In the genomic region with DNA sequence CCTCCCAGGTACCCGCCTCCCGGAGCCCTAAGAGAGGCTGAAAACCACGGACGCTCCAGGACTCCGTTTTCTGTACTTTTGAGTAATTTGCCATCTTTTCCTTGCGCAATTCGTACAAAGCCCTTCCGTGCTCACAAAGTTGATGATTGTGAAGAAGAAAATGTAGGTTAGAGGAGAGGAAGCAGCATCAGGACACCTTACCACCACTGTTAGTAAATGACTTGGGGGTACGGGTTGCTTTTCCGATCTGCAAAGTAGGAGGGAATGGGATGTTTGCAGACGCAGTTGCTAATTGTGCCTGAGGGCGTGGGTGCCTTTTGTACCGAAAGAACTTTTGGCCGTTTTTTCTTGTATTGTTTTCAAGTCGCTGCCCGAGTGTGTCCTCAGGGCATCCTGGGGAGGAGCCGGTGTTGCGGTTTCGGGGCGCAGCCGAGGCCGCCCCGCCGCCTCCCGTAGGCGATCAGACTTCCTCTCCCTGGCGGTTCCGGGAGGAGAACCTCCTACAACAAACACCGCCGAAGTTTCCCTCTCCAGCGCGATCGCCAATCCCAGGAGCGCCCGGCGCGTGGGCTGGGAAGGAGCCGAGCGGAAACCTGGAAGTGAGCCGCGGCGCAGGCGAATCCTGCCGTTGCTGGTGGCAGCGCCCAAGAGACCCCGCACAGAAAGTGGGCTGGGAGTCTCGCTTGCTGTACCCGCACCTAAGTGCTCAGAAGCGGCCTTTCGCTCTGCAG, we compare ENCODE assay signal across 3 cellular contexts.
A peak's percentile ranks its signal among the peaks of the same experiment; 100 is the strongest.
TF ChIP-seq lines count a peak whose summit lies in the region.

No MANE protein-coding gene starts in this region.

TF ChIP-seq in A549, 52 proteins besides CTCF, POLR2A, EP300 and RAD21 (continues in another document):
- TF ChIP-seq HOXB5 (CRISPR knock-in tag; IDR thresholded peaks at IDR 0.05) (no peak), ZSCAN20 (CRISPR knock-in tag; IDR thresholded peaks at IDR 0.05) (no peak), RCOR1 (IDR thresholded peaks at IDR 0.05; ENCODE audit: low read depth, low read length) (no peak), KDM1A (IDR thresholded peaks at IDR 0.05; ENCODE audit: low read depth) (no peak), HOXA7 (CRISPR knock-in tag; IDR thresholded peaks at IDR 0.05) (no peak), MAX (IDR thresholded peaks at IDR 0.05) (peak; percentile 20; the same call in 1 of the 2 replicates), MAZ (IDR thresholded peaks at IDR 0.05; ENCODE audit: borderline replicate concordance, low read depth, low read length) (no peak), TFCP2L1 (CRISPR knock-in tag; IDR thresholded peaks at IDR 0.05) (no peak), MAFK (IDR thresholded peaks at IDR 0.05; ENCODE audit: partially characterized antibody) (no peak), HMGXB4 (CRISPR knock-in tag; IDR thresholded peaks at IDR 0.05; ENCODE audit: borderline replicate concordance) (no peak), CBX2 (IDR thresholded peaks at IDR 0.05; ENCODE audit: borderline replicate concordance, low read depth) (no peak), SMC3 (IDR thresholded peaks at IDR 0.05) (no peak), PHF8 (IDR thresholded peaks at IDR 0.05; ENCODE audit: borderline replicate concordance, low read depth) (no peak), RFX5 (IDR thresholded peaks at IDR 0.05) (no peak), ZC3H11A (IDR thresholded peaks at IDR 0.05) (no peak)
- TF ChIP-seq, protein P1, sequence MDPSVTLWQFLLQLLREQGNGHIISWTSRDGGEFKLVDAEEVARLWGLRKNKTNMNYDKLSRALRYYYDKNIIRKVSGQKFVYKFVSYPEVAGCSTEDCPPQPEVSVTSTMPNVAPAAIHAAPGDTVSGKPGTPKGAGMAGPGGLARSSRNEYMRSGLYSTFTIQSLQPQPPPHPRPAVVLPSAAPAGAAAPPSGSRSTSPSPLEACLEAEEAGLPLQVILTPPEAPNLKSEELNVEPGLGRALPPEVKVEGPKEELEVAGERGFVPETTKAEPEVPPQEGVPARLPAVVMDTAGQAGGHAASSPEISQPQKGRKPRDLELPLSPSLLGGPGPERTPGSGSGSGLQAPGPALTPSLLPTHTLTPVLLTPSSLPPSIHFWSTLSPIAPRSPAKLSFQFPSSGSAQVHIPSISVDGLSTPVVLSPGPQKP (IDR thresholded peaks at IDR 0.05; ENCODE audit: low read depth, low read length): no peak
- TF ChIP-seq, protein P2, sequence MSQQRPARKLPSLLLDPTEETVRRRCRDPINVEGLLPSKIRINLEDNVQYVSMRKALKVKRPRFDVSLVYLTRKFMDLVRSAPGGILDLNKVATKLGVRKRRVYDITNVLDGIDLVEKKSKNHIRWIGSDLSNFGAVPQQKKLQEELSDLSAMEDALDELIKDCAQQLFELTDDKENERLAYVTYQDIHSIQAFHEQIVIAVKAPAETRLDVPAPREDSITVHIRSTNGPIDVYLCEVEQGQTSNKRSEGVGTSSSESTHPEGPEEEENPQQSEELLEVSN (IDR thresholded peaks at IDR 0.05; ENCODE audit: borderline replicate concordance, low read depth): 0 out of 2 replicates have a peak, but pooled peaks have one; percentile 45
- TF ChIP-seq, protein P3, sequence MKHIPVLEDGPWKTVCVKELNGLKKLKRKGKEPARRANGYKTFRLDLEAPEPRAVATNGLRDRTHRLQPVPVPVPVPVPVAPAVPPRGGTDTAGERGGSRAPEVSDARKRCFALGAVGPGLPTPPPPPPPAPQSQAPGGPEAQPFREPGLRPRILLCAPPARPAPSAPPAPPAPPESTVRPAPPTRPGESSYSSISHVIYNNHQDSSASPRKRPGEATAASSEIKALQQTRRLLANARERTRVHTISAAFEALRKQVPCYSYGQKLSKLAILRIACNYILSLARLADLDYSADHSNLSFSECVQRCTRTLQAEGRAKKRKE (CRISPR knock-in tag; IDR thresholded peaks at IDR 0.05; ENCODE audit: low read depth): no peak

TF ChIP-seq in SK-N-SH, 30 proteins besides CTCF, POLR2A, EP300 and RAD21:
- TF ChIP-seq ELF1 (IDR thresholded peaks at IDR 0.05) (peak; percentile 36; the same call in 1 of the 2 replicates), RCOR1 (IDR thresholded peaks at IDR 0.05; ENCODE audit: low read length) (no peak), GABPA (IDR thresholded peaks at IDR 0.05; ENCODE audit: low read depth) (no peak), MAX (IDR thresholded peaks at IDR 0.05; ENCODE audit: low read depth) (0 out of 2 replicates have a peak, but pooled peaks have one; percentile 60), SMC3 (IDR thresholded peaks at IDR 0.05; ENCODE audit: low read depth, low read length) (peak; percentile 11; the same call in 1 of the 2 replicates), POLR2AphosphoS5 (IDR thresholded peaks at IDR 0.05; ENCODE audit: low read depth, low read length) (no peak), EZH2phosphoT487 (IDR thresholded peaks at IDR 0.05; ENCODE audit: borderline replicate concordance, low read depth) (no peak), NFIC (IDR thresholded peaks at IDR 0.05; ENCODE audit: borderline replicate concordance) (no peak), ZBTB33 (IDR thresholded peaks at IDR 0.05; ENCODE audit: borderline replicate concordance, low read depth) (no peak), SIN3A (IDR thresholded peaks at IDR 0.05; ENCODE audit: borderline replicate concordance, low read depth, low read length) (no peak), USF1 (IDR thresholded peaks at IDR 0.05; ENCODE audit: borderline replicate concordance, low read depth) (no peak), FOXM1 (IDR thresholded peaks at IDR 0.05; ENCODE audit: low read depth) (no peak), TEAD4 (IDR thresholded peaks at IDR 0.05; ENCODE audit: borderline replicate concordance, insufficient read depth) (no peak), MXI1 (IDR thresholded peaks at IDR 0.05; ENCODE audit: low read depth, low read length) (no peak), MEF2A (IDR thresholded peaks at IDR 0.05; ENCODE audit: borderline replicate concordance, low read depth) (no peak)
- TF ChIP-seq, protein P4, sequence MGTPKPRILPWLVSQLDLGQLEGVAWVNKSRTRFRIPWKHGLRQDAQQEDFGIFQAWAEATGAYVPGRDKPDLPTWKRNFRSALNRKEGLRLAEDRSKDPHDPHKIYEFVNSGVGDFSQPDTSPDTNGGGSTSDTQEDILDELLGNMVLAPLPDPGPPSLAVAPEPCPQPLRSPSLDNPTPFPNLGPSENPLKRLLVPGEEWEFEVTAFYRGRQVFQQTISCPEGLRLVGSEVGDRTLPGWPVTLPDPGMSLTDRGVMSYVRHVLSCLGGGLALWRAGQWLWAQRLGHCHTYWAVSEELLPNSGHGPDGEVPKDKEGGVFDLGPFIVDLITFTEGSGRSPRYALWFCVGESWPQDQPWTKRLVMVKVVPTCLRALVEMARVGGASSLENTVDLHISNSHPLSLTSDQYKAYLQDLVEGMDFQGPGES (IDR thresholded peaks at IDR 0.05; ENCODE audit: low read depth, low read length): no peak

TF ChIP-seq in endothelial cell of umbilical vein, 7 proteins besides CTCF, POLR2A, EP300 and RAD21:
- TF ChIP-seq MYC (IDR thresholded peaks at IDR 0.05; ENCODE audit: low read depth, low read length): no peak
- TF ChIP-seq FOS (IDR thresholded peaks at IDR 0.05; ENCODE audit: borderline replicate concordance, insufficient read depth, low read length): no peak
- TF ChIP-seq POLR2AphosphoS5 (IDR thresholded peaks at IDR 0.05; ENCODE audit: insufficient read depth, low read depth, low read length): no peak
- peak; percentile 33 for TF ChIP-seq EZH2 (IDR thresholded peaks at IDR 0.05; ENCODE audit: borderline replicate concordance, low read depth, low read length, severe bottlenecking)
